21 cellular contexts compared by ENCODE assay signal in genomic region chr10:104582604-104582951, GRCh38. TPM values are rescaled to one million over a fixed set of nuclear protein-coding genes. Genes with fewer than 3 reads are reported as not detected.
A peak's percentile ranks its signal among the peaks of the same experiment; 100 is the strongest.
DNase-seq lines count a peak whose midpoint lies in the region; ATAC-seq and TF ChIP-seq lines count a peak whose summit lies in the region.
"Had no signal": no experiment of that assay in that cellular context is flagged by ENCODE, and none has a peak within 500 bp of the region (broad histone marks: within the 10 kb centered on the region; RNA-seq: fewer than 3 reads in every experiment).

No MANE protein-coding gene starts in this region.

- intact Hi-C loops in activated CD4-positive, alpha-beta T cell treated with anti-CD3 and anti-CD28 coated beads for 36 hours (cut with DNase I, micrococcal nuclease): loop anchor here in 1 of 2 experiments (10.0 kb wide), 2 partner anchors 1112 to 1592 kb away; no protein-coding TSS in a partner anchor
- intact Hi-C loops in posterior cingulate gyrus (cut with DNase I): no loop called here

- no peaks in the 10 kb centered on the region for H3K9me3 Mint-ChIP-seq in activated CD4-positive, alpha-beta T cell treated with anti-CD3 and anti-CD28 coated beads for 36 hours (ENCODE audit: low read depth)
- peaks cover 0 to 2% (median 0%) of the 10 kb centered on the region in 9 donors for H3K9me3 Mint-ChIP-seq in naive thymus-derived CD8-positive, alpha-beta T cell
- H3K9me3 Mint-ChIP-seq: effector memory CD8-positive, alpha-beta T cell had no signal

- peaks cover 23% of the 10 kb centered on the region for H3K4me1 Mint-ChIP-seq in activated CD4-positive, alpha-beta T cell treated with anti-CD3 and anti-CD28 coated beads for 36 hours
- peaks cover 16 to 33% (median 21%) of the 10 kb centered on the region in 4 donors for H3K4me1 Mint-ChIP-seq in naive thymus-derived CD8-positive, alpha-beta T cell

- ATAC-seq in activated CD4-positive, alpha-beta T cell treated with anti-CD3 and anti-CD28 coated beads for 36 hours: peak; percentile 51
- ATAC-seq in stimulated activated naive CD8-positive, alpha-beta T cell treated with anti-CD3 and anti-CD28 coated beads, Interleukin-15, Interleukin-2, amounts not matched to agents 100 U/mL and 50 U/mL, for 24 hours: peak; percentile 41
- no peak for ATAC-seq in HG02970 (IDR thresholded peaks at IDR 0.05; ENCODE audit: low FRiP score, unreplicated experiment)
- ATAC-seq in naive thymus-derived CD8-positive, alpha-beta T cell: no peak
- ATAC-seq: effector memory CD8-positive, alpha-beta T cell; upper lobe of right lung had no signal

- H3K27me3 Mint-ChIP-seq in activated CD4-positive, alpha-beta T cell treated with anti-CD3 and anti-CD28 coated beads for 36 hours: peaks cover 7% of the 10 kb centered on the region
- H3K27me3 Mint-ChIP-seq in naive thymus-derived CD8-positive, alpha-beta T cell: peaks cover 10 to 30% (median 16%) of the 10 kb centered on the region in 5 donors

- DNase-seq in activated CD4-positive, alpha-beta T cell treated with anti-CD3 and anti-CD28 coated beads for 36 hours: no peak
- no peak for DNase-seq in activated CD4-positive, alpha-beta T cell treated with anti-CD3 and anti-CD28 coated beads for 4 hours
- DNase-seq in NCI-H1417 treated with DMSO at 0.1 percent for 48 hours (lab: John Stamatoyannopoulos, UW) (peak; percentile 18), astrocyte of the spinal cord (ENCODE audit: low read depth, low spot score) (peak; percentile 56), posterior cingulate gyrus (no peak)
- DNase-seq in stimulated activated naive CD8-positive, alpha-beta T cell treated with anti-CD3 and anti-CD28 coated beads, Interleukin-15, Interleukin-2, amounts not matched to agents 100 U/mL and 50 U/mL, for 24 hours: no peak
- no peak for DNase-seq in naive thymus-derived CD8-positive, alpha-beta T cell
- DNase-seq: activated naive CD4-positive, alpha-beta T cell treated with anti-CD3 and anti-CD28 coated beads, Interleukin-2, amount 50 U/mL, for 16 hours; Caco-2; caudate nucleus; effector memory CD8-positive, alpha-beta T cell; nephron progenitor cell; stimulated activated CD4-positive, alpha-beta T cell treated with anti-CD3 and anti-CD28 coated beads, Interleukin-4, amount 100 ng/mL, for 1 hour; upper lobe of right lung; WERI-Rb-1 had no signal

- no peak overlapping the region for H3K4me3 Mint-ChIP-seq in activated CD4-positive, alpha-beta T cell treated with anti-CD3 and anti-CD28 coated beads for 36 hours
- H3K4me3 Mint-ChIP-seq in naive thymus-derived CD8-positive, alpha-beta T cell: no peak overlapping the region
- H3K4me3 Mint-ChIP-seq: effector memory CD8-positive, alpha-beta T cell; nephron progenitor cell had no signal

- CTCF ChIA-PET in activated CD4-positive, alpha-beta T cell treated with anti-CD3 and anti-CD28 coated beads for 36 hours (lab: Charles Lee): interaction anchor here (0.7 to 3.8 kb wide), 4 partner anchors 11 to 40 kb away, joined by 3 to 15 read pairs (median 3); no protein-coding TSS in a partner anchor

- H3K36me3 Mint-ChIP-seq in activated CD4-positive, alpha-beta T cell treated with anti-CD3 and anti-CD28 coated beads for 36 hours (ENCODE audit: low read depth): no peaks in the 10 kb centered on the region
- H3K36me3 Mint-ChIP-seq in naive thymus-derived CD8-positive, alpha-beta T cell: no peaks in the 10 kb centered on the region

- H3K27ac Mint-ChIP-seq in activated CD4-positive, alpha-beta T cell treated with anti-CD3 and anti-CD28 coated beads for 36 hours: no peak overlapping the region
- peak overlapping the region in 1 of 10 donors; percentile 34 for H3K27ac Mint-ChIP-seq in naive thymus-derived CD8-positive, alpha-beta T cell
- H3K27ac Mint-ChIP-seq: effector memory CD8-positive, alpha-beta T cell; nephron progenitor cell had no signal

- POLR2A ChIA-PET in activated CD4-positive, alpha-beta T cell treated with anti-CD3 and anti-CD28 coated beads for 36 hours (lab: Charles Lee): interaction anchor here (0.7 kb wide), 1 partner anchor 55 kb away, joined by 5 read pairs; no protein-coding TSS in a partner anchor
- POLR2A ChIA-PET in naive thymus-derived CD8-positive, alpha-beta T cell (lab: Charles Lee): no interaction called here

- no peak overlapping the region for H3K4me3 ChIP-seq in astrocyte of the spinal cord (ENCODE audit: low read depth, low read length)
- H3K4me3 ChIP-seq: lung, MG63, right atrium auricular region, upper lobe of right lung had no signal

- in situ Hi-C loops in astrocyte of the spinal cord (cut with HindIII; ENCODE audit: low sequenced_read_pairs): no loop called here

- no peak for TF ChIP-seq CTCF in astrocyte of the spinal cord (IDR thresholded peaks at IDR 0.05; ENCODE audit: low read depth, low read length)

RNA-seq across cellular contexts. Expression of gene SORCS3, which starts 58.5 kb away (rescaled TPM):
- total RNA-seq in activated CD4-positive, alpha-beta T cell treated with anti-CD3 and anti-CD28 coated beads for 36 hours: not detected
- not detected for total RNA-seq in naive thymus-derived CD8-positive, alpha-beta T cell
- polyA plus RNA-seq in naive thymus-derived CD8-positive, alpha-beta T cell: under 1 TPM in 2 of 3 donors, not detected in 1; 0.15 to 0.19 TPM
- total RNA-seq: fibroblast of villous mesenchyme, HT-29, upper lobe of right lung had no signal
- polyA plus RNA-seq: lung had no signal

Comparison
In these comparisons a context has a peak if more than half of its experiments do, and no peak if none do; other contexts are left out.
1. ATAC-seq: peak in activated CD4-positive, alpha-beta T cell treated with anti-CD3 and anti-CD28 coated beads for 36 hours (single experiment) and stimulated activated naive CD8-positive, alpha-beta T cell treated with anti-CD3 and anti-CD28 coated beads, Interleukin-15, Interleukin-2, amounts not matched to agents 100 U/mL and 50 U/mL, for 24 hours (single experiment); none in HG02970 (single experiment) and naive thymus-derived CD8-positive, alpha-beta T cell (0 of 2).
2. DNase-seq: peak in NCI-H1417 treated with DMSO at 0.1 percent for 48 hours (single experiment) and astrocyte of the spinal cord (single experiment); none in activated CD4-positive, alpha-beta T cell treated with anti-CD3 and anti-CD28 coated beads for 36 hours (single experiment), activated CD4-positive, alpha-beta T cell treated with anti-CD3 and anti-CD28 coated beads for 4 hours (0 of 2), stimulated activated naive CD8-positive, alpha-beta T cell treated with anti-CD3 and anti-CD28 coated beads, Interleukin-15, Interleukin-2, amounts not matched to agents 100 U/mL and 50 U/mL, for 24 hours (single experiment), posterior cingulate gyrus (0 of 10) and naive thymus-derived CD8-positive, alpha-beta T cell (0 of 10).